In the genomic region with DNA sequence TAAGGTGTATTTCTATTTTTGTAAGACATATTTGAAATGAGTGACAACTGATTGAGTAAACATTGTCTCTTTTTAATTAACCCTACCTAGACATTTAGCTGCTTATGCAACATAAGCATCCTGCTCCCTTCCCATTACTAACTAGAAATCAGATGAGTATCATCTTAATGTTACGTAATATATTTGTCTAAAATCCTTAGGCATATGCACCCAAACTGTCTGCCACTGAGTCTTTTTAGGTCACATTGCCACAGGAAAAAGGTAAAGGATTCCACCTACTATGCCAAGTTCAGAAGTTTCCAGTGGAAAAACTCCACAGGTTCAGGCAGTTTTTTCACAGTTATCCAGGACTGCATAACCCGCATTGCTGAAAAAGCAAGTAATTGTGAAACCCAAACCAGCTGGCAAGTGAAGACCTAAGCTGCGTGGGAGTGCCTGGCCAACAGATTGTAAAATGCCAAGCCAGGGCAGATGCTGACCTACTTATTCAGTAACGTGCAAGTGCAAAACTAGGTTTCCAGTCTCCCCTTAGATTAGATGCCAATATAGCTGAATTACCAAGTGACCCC, we compare ENCODE assay signal across 23 cellular contexts.
DNase-seq lines count a peak whose midpoint lies in the region; ATAC-seq and TF ChIP-seq lines count a peak whose summit lies in the region.
"Had no signal": no experiment of that assay in that cellular context is flagged by ENCODE, and none has a peak within 500 bp of the region (broad histone marks: within the 10 kb centered on the region; RNA-seq: fewer than 3 reads in every experiment).

No MANE protein-coding gene starts in this region.

- dilution Hi-C loops in IMR-90 (cut with HindIII; ENCODE audit: low sequenced_read_pairs, unreplicated experiment) = no loop called here

- H3K27me3 ChIP-seq in IMR-90 (ENCODE audit: control insufficient read depth, insufficient read depth, low read length) = no peaks in the 10 kb centered on the region
- no peaks in the 10 kb centered on the region for H3K27me3 ChIP-seq in CD4-positive, alpha-beta T cell (ENCODE audit: control insufficient read depth, insufficient read depth, low read length)
- H3K27me3 ChIP-seq: heart left ventricle, neutrophil had no signal

- no peaks in the 10 kb centered on the region for H3K36me3 Mint-ChIP-seq in activated CD4-positive, alpha-beta memory T cell treated with anti-CD3 and anti-CD28 coated beads, Interleukin-2, amount 10 ng/mL, durations not matched to agents 7 days and 5 days (ENCODE audit: low read depth)
- no peaks in the 10 kb centered on the region for H3K36me3 Mint-ChIP-seq in CD4-positive, alpha-beta T cell (ENCODE audit: low read depth)
- H3K36me3 Mint-ChIP-seq: CD4-positive, CD25-positive, alpha-beta regulatory T cell; stimulated activated naive B cell treated with anti-CD40 and anti-IgM and Interleukin-4, amounts not matched to agents 10 μg/mL and 1 μg/mL and 100 μg/mL, for 72 hours had no signal

- no peak overlapping the region for H3K4me3 Mint-ChIP-seq in activated CD4-positive, alpha-beta memory T cell treated with anti-CD3 and anti-CD28 coated beads, Interleukin-2, amount 10 ng/mL, durations not matched to agents 7 days and 5 days
- H3K4me3 Mint-ChIP-seq in CD4-positive, alpha-beta T cell = no peak overlapping the region
- H3K4me3 Mint-ChIP-seq: CD4-positive, CD25-positive, alpha-beta regulatory T cell; stimulated activated naive B cell treated with anti-CD40 and anti-IgM and Interleukin-4, amounts not matched to agents 10 μg/mL and 1 μg/mL and 100 μg/mL, for 72 hours had no signal

- H2BK15ac ChIP-seq in IMR-90 (ENCODE audit: low read depth, low read length) = no peak overlapping the region

- no peak overlapping the region for H2BK120ac ChIP-seq in IMR-90 (ENCODE audit: low read depth, low read length)

- H3K14ac ChIP-seq in IMR-90 (replicated peaks; ENCODE audit: low read depth, low read length) = no peak overlapping the region

- H3K9me1 ChIP-seq in IMR-90 (ENCODE audit: insufficient read depth, low read length) = no peaks in the 10 kb centered on the region

- TF ChIP-seq RAD21 in IMR-90 (IDR thresholded peaks at IDR 0.05; ENCODE audit: low read length) = no peak

- H2BK20ac ChIP-seq in IMR-90 (ENCODE audit: low read depth, low read length) = no peak overlapping the region

- CTCF ChIA-PET in IMR-90 (lab: Yijun Ruan, JAX) = no interaction called here
- CTCF ChIA-PET in activated CD4-positive, alpha-beta memory T cell treated with anti-CD3 and anti-CD28 coated beads, Interleukin-2, amount 10 ng/mL, durations not matched to agents 7 days and 5 days (lab: Charles Lee) = no interaction called here
- CTCF ChIA-PET in CD4-positive, alpha-beta T cell (lab: Charles Lee) = no interaction called here

- DNase-seq in IMR-90 (no peak), OCI-M1 (lab: John Stamatoyannopoulos, UW) (peak; percentile 8), fibroblast of pulmonary artery (ENCODE audit: low read depth) (peak; percentile 35), retina (peak; percentile 6)
- no peak for DNase-seq in activated CD4-positive, alpha-beta memory T cell treated with anti-CD3 and anti-CD28 coated beads, Interleukin-2, amount 10 ng/mL, durations not matched to agents 7 days and 5 days
- DNase-seq in CD4-positive, alpha-beta T cell = no peak
- DNase-seq: amniotic stem cell; CD4-positive, CD25-positive, alpha-beta regulatory T cell; dermis blood vessel endothelial cell; DMS153; heart left ventricle; KG1; lower lobe of right lung; NCI-H1105 treated with DMSO at 0.1 percent for 48 hours; NCI-H2081 treated with DMSO at 0.1 percent for 48 hours; NCI-H510A; stimulated activated CD4-positive, alpha-beta T cell treated with anti-CD3 and anti-CD28 coated beads, Interleukin-2, amount 100 ng/mL, for 48 hours; stimulated activated naive B cell treated with anti-CD40 and anti-IgM and Interleukin-4, amounts not matched to agents 10 μg/mL and 1 μg/mL and 100 μg/mL, for 72 hours had no signal

- in situ Hi-C loops in IMR-90 (cut with MboI; ENCODE audit: low sequenced_read_pairs) = no loop called here

- H3K27me3 Mint-ChIP-seq in activated CD4-positive, alpha-beta memory T cell treated with anti-CD3 and anti-CD28 coated beads, Interleukin-2, amount 10 ng/mL, durations not matched to agents 7 days and 5 days = peaks cover 7% of the 10 kb centered on the region
- no peaks in the 10 kb centered on the region for H3K27me3 Mint-ChIP-seq in CD4-positive, alpha-beta T cell
- H3K27me3 Mint-ChIP-seq: stimulated activated naive B cell treated with anti-CD40 and anti-IgM and Interleukin-4, amounts not matched to agents 10 μg/mL and 1 μg/mL and 100 μg/mL, for 72 hours had no signal

- H3K4ac ChIP-seq in IMR-90 (ENCODE audit: low read depth, low read length) = no peak overlapping the region

- ATAC-seq in IMR-90 (ENCODE audit: low read depth) (no peak), GM21528 (IDR thresholded peaks at IDR 0.05; ENCODE audit: low FRiP score, unreplicated experiment) (no peak), GM21390 (IDR thresholded peaks at IDR 0.05; ENCODE audit: unreplicated experiment) (no peak)
- no peak for ATAC-seq in CD4-positive, alpha-beta T cell (ENCODE audit: poor library complexity)
- ATAC-seq: heart left ventricle; lower lobe of right lung; stimulated activated naive B cell treated with anti-CD40 and anti-IgM and Interleukin-4, amounts not matched to agents 10 μg/mL and 1 μg/mL and 100 μg/mL, for 72 hours had no signal

- H3K4me1 ChIP-seq in IMR-90 (ENCODE audit: control insufficient read depth, insufficient read depth, low read length) = no peaks in the 10 kb centered on the region
- H3K4me1 ChIP-seq: heart left ventricle, lower lobe of right lung had no signal

- H4K20me1 ChIP-seq in IMR-90 (ENCODE audit: insufficient read depth, low read length) = no peaks in the 10 kb centered on the region

- no CpG with 5 or more reads among the region's 4 CpGs for WGBS in IMR-90 (ENCODE audit: extremely low coverage in 2 of 2, insufficient read length in 1 of 2), 2 experiments

- H3K36me3 ChIP-seq in IMR-90 (ENCODE audit: control insufficient read depth, insufficient read depth, low read length) = no peaks in the 10 kb centered on the region
- H3K36me3 ChIP-seq: heart left ventricle, lower lobe of right lung, neutrophil had no signal

- no peak overlapping the region for H2BK5ac ChIP-seq in IMR-90 (ENCODE audit: low read depth, low read length, poor library complexity, severe bottlenecking)

- no peaks in the 10 kb centered on the region for H3K79me1 ChIP-seq in IMR-90 (ENCODE audit: low read depth in 1 of 2, low read length in 2 of 2)

- intact Hi-C loops in IMR-90 (cut with micrococcal nuclease) = no loop called here
- intact Hi-C loops in CD4-positive, alpha-beta T cell (cut with DNase I, micrococcal nuclease) = no loop called here

- H3K27ac Mint-ChIP-seq in activated CD4-positive, alpha-beta memory T cell treated with anti-CD3 and anti-CD28 coated beads, Interleukin-2, amount 10 ng/mL, durations not matched to agents 7 days and 5 days = no peak overlapping the region
- H3K27ac Mint-ChIP-seq in CD4-positive, alpha-beta T cell = no peak overlapping the region
- H3K27ac Mint-ChIP-seq: stimulated activated naive B cell treated with anti-CD40 and anti-IgM and Interleukin-4, amounts not matched to agents 10 μg/mL and 1 μg/mL and 100 μg/mL, for 72 hours had no signal

- no peak overlapping the region for H3K56ac ChIP-seq in IMR-90 (ENCODE audit: extremely low read depth, insufficient read depth, low read length)

- POLR2A ChIA-PET in IMR-90 (lab: Charles Lee; ENCODE audit: unreplicated experiment) = interaction anchor here (0.6 kb wide), 1 partner anchor 57 kb away, joined by 5 read pairs; no protein-coding TSS in a partner anchor
- POLR2A ChIA-PET in activated CD4-positive, alpha-beta memory T cell treated with anti-CD3 and anti-CD28 coated beads, Interleukin-2, amount 10 ng/mL, durations not matched to agents 7 days and 5 days (lab: Charles Lee) = no interaction called here
- POLR2A ChIA-PET in CD4-positive, alpha-beta T cell (lab: Charles Lee) = no interaction called here

- no peak overlapping the region for H3K9ac ChIP-seq in IMR-90 (ENCODE audit: low read depth, low read length)

- H3K4me2 ChIP-seq in IMR-90 (ENCODE audit: low read depth, low read length) = no peak overlapping the region

- no peak overlapping the region for H4K91ac ChIP-seq in IMR-90 (ENCODE audit: insufficient read depth, low read depth, low read length)

- H3K18ac ChIP-seq in IMR-90 (ENCODE audit: low read depth, low read length) = no peak overlapping the region

- H2AK9ac ChIP-seq in IMR-90 (replicated peaks; ENCODE audit: low read depth, low read length, poor library complexity) = no peak overlapping the region

- no peak overlapping the region for H3K23ac ChIP-seq in IMR-90 (ENCODE audit: low read depth, low read length)

- BruUV-seq in IMR-90 (replicated peaks; lab: Mats Ljungman, UMichigan) = no TSS peak

- no peaks in the 10 kb centered on the region for H3K4me1 Mint-ChIP-seq in activated CD4-positive, alpha-beta memory T cell treated with anti-CD3 and anti-CD28 coated beads, Interleukin-2, amount 10 ng/mL, durations not matched to agents 7 days and 5 days
- H3K4me1 Mint-ChIP-seq in CD4-positive, alpha-beta T cell (ENCODE audit: low read depth) = no peaks in the 10 kb centered on the region
- H3K4me1 Mint-ChIP-seq: CD4-positive, CD25-positive, alpha-beta regulatory T cell; stimulated activated naive B cell treated with anti-CD40 and anti-IgM and Interleukin-4, amounts not matched to agents 10 μg/mL and 1 μg/mL and 100 μg/mL, for 72 hours had no signal

- H3K27ac ChIP-seq in IMR-90 (ENCODE audit: insufficient read depth, low read length) = no peak overlapping the region
- H3K27ac ChIP-seq in CD4-positive, alpha-beta T cell (ENCODE audit: low read depth, low read length) = no peak overlapping the region
- H3K27ac ChIP-seq: heart left ventricle, lower lobe of right lung, neutrophil, SK-N-MC, VCaP had no signal

- no peak overlapping the region for H2AK5ac ChIP-seq in IMR-90 (ENCODE audit: low read depth, low read length)

- H2AFZ ChIP-seq in IMR-90 (replicated peaks; ENCODE audit: low read length, poor library complexity) = no peak overlapping the region

- TF ChIP-seq CTCF in IMR-90 (conservative IDR thresholded peaks at IDR 0.05; ENCODE audit: low read depth, low read length) (no peak), fibroblast of pulmonary artery (IDR thresholded peaks at IDR 0.05; ENCODE audit: low read length, missing control alignments) (no peak)
- TF ChIP-seq CTCF in CD4-positive, alpha-beta T cell (IDR thresholded peaks at IDR 0.05) = no peak

- no peak for TF ChIP-seq POLR2A in IMR-90 (IDR thresholded peaks at IDR 0.05; ENCODE audit: low read depth, low read length)

- no peak overlapping the region for H3K4me3 ChIP-seq in IMR-90 (ENCODE audit: insufficient read depth, low read depth, low read length)
- no peak overlapping the region for H3K4me3 ChIP-seq in fibroblast of pulmonary artery (replicated peaks; ENCODE audit: low read depth, low read length)
- H3K4me3 ChIP-seq: heart left ventricle, lower lobe of right lung, SK-N-MC had no signal

- no peak overlapping the region for H4K8ac ChIP-seq in IMR-90 (ENCODE audit: low read depth in 2 of 2, low read length in 2 of 2)

- no peak overlapping the region for H4K5ac ChIP-seq in IMR-90 (ENCODE audit: low read depth, low read length)

- H3K9me3 ChIP-seq in IMR-90 (ENCODE audit: control insufficient read depth, insufficient read depth, low read length) = peaks cover 12% of the 10 kb centered on the region
- peaks cover 6% of the 10 kb centered on the region for H3K9me3 ChIP-seq in CD4-positive, alpha-beta T cell (ENCODE audit: control insufficient read depth, low read length)
- H3K9me3 ChIP-seq: neutrophil had no signal

- no peaks in the 10 kb centered on the region for H3K9me3 Mint-ChIP-seq in activated CD4-positive, alpha-beta memory T cell treated with anti-CD3 and anti-CD28 coated beads, Interleukin-2, amount 10 ng/mL, durations not matched to agents 7 days and 5 days
- H3K9me3 Mint-ChIP-seq in CD4-positive, alpha-beta T cell = peaks cover 4% of the 10 kb centered on the region

Comparison
In these comparisons a context has a peak if more than half of its experiments do, and no peak if none do; other contexts are left out.
1. DNase-seq: peak in OCI-M1 (single experiment), fibroblast of pulmonary artery (single experiment) and retina (single experiment); none in IMR-90 (single experiment), activated CD4-positive, alpha-beta memory T cell treated with anti-CD3 and anti-CD28 coated beads, Interleukin-2, amount 10 ng/mL, durations not matched to agents 7 days and 5 days (single experiment) and CD4-positive, alpha-beta T cell (0 of 10).